ENCODE assay signal across 24 cellular contexts in genomic region chr7:4909891-4910290, GRCh38.
"Had no signal": no experiment of that assay in that cellular context is flagged by ENCODE, and none has a peak within 500 bp of the region (broad histone marks: within the 10 kb centered on the region; RNA-seq: fewer than 3 reads in every experiment).

No MANE protein-coding gene starts in this region.

- H3K9me3 ChIP-seq: SK-N-SH had no signal

- DNase-seq: Kasumi-1; MM.1S; NCI-H1092 treated with DMSO at 0.1 percent for 48 hours; NCI-H1417; NCI-H1436 treated with DMSO at 0.1 percent for 48 hours; NCI-H1694; NCI-H187 treated with DMSO at 0.1 percent for 48 hours; NCI-H2029 treated with DMSO at 0.1 percent for 48 hours; NCI-H2171 treated with DMSO at 0.1 percent for 48 hours; NCI-H345; NCI-H446 treated with DMSO at 0.1 percent for 48 hours; NCI-H510A treated with DMSO at 0.1 percent for 48 hours; NCI-H526; NK-92 treated with Interleukin-12 subunit alpha and Interleukin-12 subunit beta, amount 100 ng/mL, for 24 hours; PC-9; Right ventricle myocardium superior; RPMI8226; SIG-M5; SK-N-SH; SW 1271; T-cell had no signal

- H3K4me3 ChIP-seq: PC-9 had no signal

- FAIRE-seq: RCC 7860 had no signal

- H3K27ac ChIP-seq: HL-60, KMS-11, PC-9 had no signal
